8 cellular contexts compared by ENCODE assay signal in the genomic region with DNA sequence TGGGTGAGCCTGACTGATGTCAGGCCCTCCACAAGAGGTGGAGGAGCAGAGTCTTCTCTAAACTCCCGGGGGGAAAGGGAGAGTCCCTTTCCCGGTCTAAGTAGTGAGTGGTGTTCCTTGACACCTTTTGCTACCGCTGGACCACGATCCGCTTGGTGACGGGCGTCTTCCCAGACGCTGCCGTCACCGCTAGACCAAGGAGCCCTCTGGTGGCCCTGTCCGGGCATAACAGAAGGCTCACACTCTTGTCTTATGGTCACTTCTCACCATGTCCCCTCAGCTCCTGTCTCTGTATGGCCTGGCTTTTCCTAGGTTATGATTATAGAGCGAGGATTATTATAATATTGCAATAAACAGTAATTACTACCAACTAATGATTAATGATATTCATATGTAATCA. TPM values are rescaled to one million over a fixed set of nuclear protein-coding genes. Genes with fewer than 3 reads are reported as not detected.
DNase-seq lines count a peak whose midpoint lies in the region; ATAC-seq and TF ChIP-seq lines count a peak whose summit lies in the region.
"Not testable (repeated sequence)": the region's sequence is repeated elsewhere in the genome, so short reads cannot be mapped to it uniquely, and the experiment has no call there.

No MANE protein-coding gene starts in this region.

- peak overlapping the region in 1 of 8 donors; percentile 35 for H3K4me3 Mint-ChIP-seq in naive B cell

- H3K4me1 Mint-ChIP-seq in naive B cell, result peaks cover 6 to 11% (median 6%) of the 10 kb centered on the region in 3 donors

- H3K36me3 ChIP-seq in mammary epithelial cell (ENCODE audit: insufficient read depth, low read length), result peaks cover 16% of the 10 kb centered on the region
- not testable (repeated sequence) for H3K36me3 ChIP-seq in uterus

- H2AFZ ChIP-seq in mammary epithelial cell (ENCODE audit: low read depth, low read length), result not testable (repeated sequence)

- not testable (repeated sequence) for H3K9ac ChIP-seq in mammary epithelial cell (ENCODE audit: insufficient read depth, low read length)

- ATAC-seq in naive B cell (ENCODE audit: low read depth in 2 of 2), result not testable (repeated sequence)

- not testable (repeated sequence) for H3K4me3 ChIP-seq in GM12864 (ENCODE audit: low read depth, low read length); mammary epithelial cell (replicated peaks in 1 of 3; ENCODE audit: insufficient read depth in 1 of 3, low read depth in 2 of 3, low read length in 3 of 3); uterus

- H3K36me3 Mint-ChIP-seq in naive B cell, result not testable (repeated sequence)

- not testable (repeated sequence) for H3K79me2 ChIP-seq in mammary epithelial cell (ENCODE audit: insufficient read depth, low read length)

- TF ChIP-seq POLR2A in uterus (IDR thresholded peaks at IDR 0.05), result not testable (repeated sequence)

- intact Hi-C loops in mammary epithelial cell (cut with micrococcal nuclease) (loop anchor here (1.0 to 2.0 kb wide), 3 partner anchors 68 to 93 kb away; no protein-coding TSS in a partner anchor), cardiac septum (cut with DNase I) (loop anchor here (5.0 kb wide), 1 partner anchor 86 kb away; no protein-coding TSS in a partner anchor)
- intact Hi-C loops in uterus (cut with DNase I; ENCODE audit: low total_unique reads), result not testable (repeated sequence)

- DNase-seq in GM12864 (ENCODE audit: low read depth), result not testable (repeated sequence)
- DNase-seq in SK-MEL-5 (ENCODE audit: low read depth, low spot score) (peak; percentile 31), mammary epithelial cell (peak; percentile 6), cardiac septum (ENCODE audit: low spot score) (peak; percentile 81), naive B cell (peak; percentile 52), uterus (peak; percentile 33 to 44)
- peak; percentile 59 for DNase-seq in activated CD8-positive, alpha-beta memory T cell treated with anti-CD3 and anti-CD28 coated beads, Interleukin-2, amount 50 U/mL, for 48 hours
- DNase-seq in stimulated activated CD4-positive, alpha-beta T cell treated with anti-CD3 and anti-CD28 coated beads, Interleukin-1b, Interleukin-23, amount 100 ng/mL, for 4 hours (ENCODE audit: low read depth in 2 of 2), result peak; percentile 40 to 49

- WGBS in mammary epithelial cell (ENCODE audit: low coverage, missing lambda C conversion rate), result 36% methylated on average over 11 of the region's 12 CpGs

- not testable (repeated sequence) for H3K9me3 ChIP-seq in mammary epithelial cell (replicated peaks; ENCODE audit: insufficient read depth, low read length); uterus

- not testable (repeated sequence) for H3K27ac ChIP-seq in mammary epithelial cell (ENCODE audit: insufficient read depth, low read depth, low read length); uterus

- dilution Hi-C loops in mammary epithelial cell (cut with HindIII; ENCODE audit: low sequenced_read_pairs), result loop anchor here (5.0 kb wide), 1 partner anchor 36 kb away; no protein-coding TSS in a partner anchor

- not testable (repeated sequence) for H4K20me1 ChIP-seq in mammary epithelial cell (ENCODE audit: insufficient read depth, low read length)

- in situ Hi-C loops in SK-MEL-5 (cut with HindIII; ENCODE audit: low pct_unique_long_range_greater_than_20kb, low sequenced_read_pairs); mammary epithelial cell (cut with MboI; ENCODE audit: low sequenced_read_pairs in 2 of 2): not testable (repeated sequence)

- H3K27ac Mint-ChIP-seq in naive B cell, result peak overlapping the region in 1 of 6 donors; percentile 49

- not testable (repeated sequence) for H3K27me3 ChIP-seq in mammary epithelial cell (ENCODE audit: insufficient read depth, low read length); uterus

- CTCF ChIA-PET in mammary epithelial cell (lab: Charles Lee; ENCODE audit: low non-redundant PET), result interaction anchor here (1.3 kb wide), 1 partner anchor 87 kb away, joined by 4 read pairs; no protein-coding TSS in a partner anchor

- not testable (repeated sequence) for H3K4me1 ChIP-seq in mammary epithelial cell (ENCODE audit: insufficient read depth, low read length); uterus

- peak; percentile 61 for TF ChIP-seq CTCF in GM12864 (IDR thresholded peaks at IDR 0.05; ENCODE audit: low read depth, low read length, missing control alignments)
- peak; percentile 28 to 63 for TF ChIP-seq CTCF in mammary epithelial cell (conservative IDR thresholded peaks at IDR 0.05 in 1 of 2, IDR thresholded peaks at IDR 0.05 in 1 of 2; ENCODE audit: extremely low read depth in 1 of 2, insufficient read depth in 1 of 2, low read depth in 1 of 2, low read length in 2 of 2)
- TF ChIP-seq CTCF in uterus (IDR thresholded peaks at IDR 0.05), result peak; percentile 45 to 70 (median 62)

- H3K4me2 ChIP-seq in mammary epithelial cell (ENCODE audit: insufficient read depth, low read depth, low read length), result not testable (repeated sequence)

- not testable (repeated sequence) for H3K9me3 Mint-ChIP-seq in naive B cell

- not testable (repeated sequence) for BruUV-seq in mammary epithelial cell (replicated peaks; lab: Mats Ljungman, UMichigan)

- not testable (repeated sequence) for H3K27me3 Mint-ChIP-seq in naive B cell

RNA-seq across cellular contexts. Expression of gene FANCA, which starts 23.4 kb away (rescaled TPM):
- total RNA-seq in SK-MEL-5 (2014; rRNA removed; shearing (Covaris generic)), result 12.0 and 14.5 TPM in 2 replicates
- polyA plus RNA-seq in SK-MEL-5 (2015; cell fraction: cytosol; rRNA removed), result 20.5 and 25.1 TPM in 2 replicates
- 157 and 241 TPM in 2 replicates for polyA plus RNA-seq in SK-MEL-5 (2015; cell fraction: nucleus; rRNA removed)
- total RNA-seq in mammary epithelial cell, result 10 to 100 TPM in 1 of 2 donors, 1 to 10 TPM in 1; 4.8 to 43.6 TPM
- 31.0 TPM for polyA plus RNA-seq in mammary epithelial cell
- polyA minus RNA-seq in mammary epithelial cell, result 62.6 TPM
- 1.0 TPM for total RNA-seq in cardiac septum
- polyA plus RNA-seq in naive B cell (ENCODE audit: low read depth in 6 of 6), result 10 to 100 TPM; 11.7 to 30.5 (median 17.4) TPM
- total RNA-seq in uterus, result 10 to 100 TPM in 1 of 4 donors, 1 to 10 TPM in 1, under 1 TPM in 1, not detected in 1; 0.26 to 27.4 (median 2.4) TPM

RNA-seq across cellular contexts. Expression of gene SPIRE2, which starts 35.2 kb away (rescaled TPM):
- 19.6 and 20.2 TPM in 2 replicates for total RNA-seq in SK-MEL-5 (2014; rRNA removed; shearing (Covaris generic))
- polyA plus RNA-seq in SK-MEL-5 (2015; cell fraction: cytosol; rRNA removed), result 25.0 TPM in 2 replicates
- 75.1 and 88.7 TPM in 2 replicates for polyA plus RNA-seq in SK-MEL-5 (2015; cell fraction: nucleus; rRNA removed)
- total RNA-seq in mammary epithelial cell, result 1 to 10 TPM; 1.7 to 7.1 TPM
- 2.2 TPM for polyA plus RNA-seq in mammary epithelial cell
- 5.1 TPM for polyA minus RNA-seq in mammary epithelial cell
- total RNA-seq in cardiac septum, result 0.92 TPM
- under 1 TPM in 3 of 6 donors, not detected in 3; 0.09 to 0.57 (median 0.20) TPM for polyA plus RNA-seq in naive B cell (ENCODE audit: low read depth in 6 of 6)
- total RNA-seq in uterus, result 1 to 10 TPM; 1.2 to 7.5 (median 3.3) TPM
